Comparison of ENCODE assay signal across 26 cellular contexts in genomic region chr4:3785292-3785565, GRCh38. TPM values are rescaled to one million over a fixed set of nuclear protein-coding genes. Genes with fewer than 3 reads are reported as not detected.
DNase-seq lines count a peak whose midpoint lies in the region; ATAC-seq, FAIRE-seq and TF ChIP-seq lines count a peak whose summit lies in the region.
"Had no signal": no experiment of that assay in that cellular context is flagged by ENCODE, and none has a peak within 500 bp of the region (broad histone marks: within the 10 kb centered on the region; RNA-seq: fewer than 3 reads in every experiment).

No MANE protein-coding gene starts in this region.

- H4K5ac ChIP-seq in H1 (ENCODE audit: insufficient read length, low read depth, low read length) = no peak overlapping the region

- H4K91ac ChIP-seq in H1 (replicated peaks; ENCODE audit: insufficient read length, low read length) = no peak overlapping the region
- no peak overlapping the region for H4K91ac ChIP-seq in neuronal stem cell (ENCODE audit: low read depth, low read length, poor library complexity)

- POLR2A ChIA-PET in HepG2 (lab: Yijun Ruan, JAX) = interaction anchor here (1.0 to 8.2 kb wide), 7 partner anchors 18 to 95 kb away, joined by 7 to 88 read pairs (median 46); partner anchors contain the start of gene ADRA2C
- POLR2A ChIA-PET in H1 (lab: Charles Lee; ENCODE audit: partially characterized antibody) = interaction anchor here (1.8 kb wide), 1 partner anchor 20 kb away, joined by 7 read pairs; no protein-coding TSS in a partner anchor

- H4K20me1 ChIP-seq in HepG2 (ENCODE audit: insufficient read depth, low read length) (no peaks in the 10 kb centered on the region), H1 (replicated peaks in 1 of 2; ENCODE audit: control insufficient read depth in 1 of 2, insufficient read depth in 2 of 2, low read length in 2 of 2) (no peaks in the 10 kb centered on the region)

- FAIRE-seq in HepG2 (lab: Jason Lieb, UNC) (no peak), H1 (lab: Jason Lieb, UNC) (no peak)
- FAIRE-seq: A204.1, GM12878, GM12892 had no signal

- no peak for ATAC-seq in HepG2
- no peak for ATAC-seq in right lobe of liver
- ATAC-seq: GM12878 had no signal

- no peaks in the 10 kb centered on the region; the same call in 1 of the 2 replicates for H3K79me1 ChIP-seq in H1 (ENCODE audit: low read depth, low read length)
- no peaks in the 10 kb centered on the region for H3K79me1 ChIP-seq in neuronal stem cell (ENCODE audit: low read depth, low read length)

- no peak overlapping the region for H3K4me3 ChIP-seq in HepG2 (replicated peaks in 1 of 3; ENCODE audit: insufficient read depth in 1 of 3, low read depth in 2 of 3, low read length in 3 of 3)
- no peak overlapping the region for H3K4me3 ChIP-seq in right lobe of liver
- no peak overlapping the region for H3K4me3 ChIP-seq in H1 (ENCODE audit: extremely low read depth in 1 of 4, insufficient read depth in 2 of 4, low read depth in 3 of 4, low read length in 4 of 4)
- no peak overlapping the region for H3K4me3 ChIP-seq in neuronal stem cell (ENCODE audit: low read length in 2 of 2)
- H3K4me3 ChIP-seq: BLaER1, GM12878 had no signal

- TF ChIP-seq POLR2A in HepG2 (IDR thresholded peaks at IDR 0.05; ENCODE audit: insufficient read depth in 1 of 2, low read depth in 2 of 2, low read length in 2 of 2) (no peak), right lobe of liver (IDR thresholded peaks at IDR 0.05) (no peak), H1 (IDR thresholded peaks at IDR 0.05; ENCODE audit: control extremely low read depth in 1 of 2, low read depth in 2 of 2, low read length in 2 of 2) (no peak)

- H2BK15ac ChIP-seq in H1 (ENCODE audit: low read length) (no peak overlapping the region), neuronal stem cell (ENCODE audit: low read length) (no peak overlapping the region)

- CTCF ChIA-PET in HepG2 (lab: Yijun Ruan, JAX; ENCODE audit: low intra/inter-chr PET ratio, low total read pairs) = no interaction called here
- CTCF ChIA-PET in H1 (lab: Charles Lee; ENCODE audit: partially characterized antibody) = interaction anchor here (0.6 to 7.3 kb wide), 16 partner anchors 7 to 171 kb away, joined by 3 to 110 read pairs (median 6); partner anchors contain the start of gene ADRA2C

- H2AFZ ChIP-seq in HepG2 (ENCODE audit: low read length) (no peak overlapping the region), H1 (ENCODE audit: low read length) (no peak overlapping the region), neuronal stem cell (ENCODE audit: low read length) (no peak overlapping the region)

- TF ChIP-seq RAD21 in HepG2 (CRISPR knock-in tag; IDR thresholded peaks at IDR 0.05) = no peak
- TF ChIP-seq RAD21 in H1 (IDR thresholded peaks at IDR 0.05 in 1 of 2, conservative IDR thresholded peaks at IDR 0.05 in 1 of 2; ENCODE audit: low read depth in 2 of 2, low read length in 2 of 2) = no peak

- in situ Hi-C loops in HepG2 (cut with HindIII; ENCODE audit: extremely low pct_ligation_motif_present, low pct_unique_long_range_greater_than_20kb) = loop anchor here (5.0 kb wide), 1 partner anchor 87 kb away; no protein-coding TSS in a partner anchor

- H3K9me3 ChIP-seq in HepG2 (ENCODE audit: low read length) (no peaks in the 10 kb centered on the region), right lobe of liver (no peaks in the 10 kb centered on the region), H1 (ENCODE audit: insufficient read depth in 2 of 2, low read depth in 1 of 2, low read length in 1 of 2) (peaks cover 0 to 6% of the 10 kb centered on the region in 2 experiments; a peak in 1 of 4 replicates), neuronal stem cell (replicated peaks in 1 of 2; ENCODE audit: control insufficient read depth in 2 of 2, insufficient read depth in 1 of 2, low read depth in 1 of 2, low read length in 2 of 2) (peaks cover 0 to 2% of the 10 kb centered on the region in 2 donors)
- H3K9me3 ChIP-seq: BE2C had no signal

- BruUV-seq in HepG2 (replicated peaks; lab: Mats Ljungman, UMichigan) = TSS peak; percentile 46

- H3K27ac ChIP-seq in HepG2 (ENCODE audit: extremely low read length, insufficient read depth, low read length) = peak overlapping the region; percentile 72
- H3K27ac ChIP-seq in right lobe of liver = no peak overlapping the region
- no peak overlapping the region for H3K27ac ChIP-seq in H1 (ENCODE audit: low read depth, low read length)
- H3K27ac ChIP-seq in neuronal stem cell (replicated peaks; ENCODE audit: low read length) = no peak overlapping the region
- H3K27ac ChIP-seq: BLaER1 had no signal

- DNase-seq in HepG2 (ENCODE audit: low spot score) (no peak), right lobe of liver (no peak), H1 (ENCODE audit: low read depth in 1 of 2, low spot score in 2 of 2) (no peak), neuronal stem cell (ENCODE audit: low spot score) (no peak)
- no peak for DNase-seq in activated CD4-positive, alpha-beta T cell treated with anti-CD3 and anti-CD28 coated beads for 1 hour
- DNase-seq in activated T-cell treated with anti-CD3 and anti-CD28 coated beads, Interleukin-2, amount 50 U/mL, for 48 hours = no peak
- DNase-seq: 8988T; ACHN; BE2C; C1 segment of cervical spinal cord; CD4-positive, alpha-beta memory T cell; CD4-positive, CD25-positive, alpha-beta regulatory T cell; CD8-positive, alpha-beta memory T cell; COR-L47; DMS 273 treated with DMSO at 0.1 percent for 48 hours; DMS153; DMS53; DND-41; EL; GDM1 had no signal

- H3K79me2 ChIP-seq in HepG2 (ENCODE audit: insufficient read depth, low read length) (no peaks in the 10 kb centered on the region), H1 (ENCODE audit: control insufficient read depth in 1 of 2, insufficient read depth in 2 of 2, low read length in 2 of 2) (no peaks in the 10 kb centered on the region)

- H2AK5ac ChIP-seq in H1 (ENCODE audit: low read depth, low read length) (no peak overlapping the region), neuronal stem cell (ENCODE audit: low read depth, low read length) (peak overlapping the region; percentile 79)

- no peak overlapping the region for H3K23ac ChIP-seq in H1 (ENCODE audit: insufficient read length)
- no peak overlapping the region for H3K23ac ChIP-seq in neuronal stem cell (ENCODE audit: low read depth, low read length, poor library complexity)

- no peak overlapping the region for H3K14ac ChIP-seq in H1 (ENCODE audit: insufficient read length)
- no peak overlapping the region for H3K14ac ChIP-seq in neuronal stem cell (ENCODE audit: low read length)

- H3K9ac ChIP-seq in HepG2 (ENCODE audit: insufficient read depth, low read depth, low read length) = no peak overlapping the region
- no peak overlapping the region for H3K9ac ChIP-seq in H1 (replicated peaks in 1 of 4; ENCODE audit: extremely low read depth in 1 of 4, low read depth in 3 of 4, low read length in 3 of 4)
- H3K9ac ChIP-seq in neuronal stem cell (ENCODE audit: low read depth, low read length, poor library complexity) = no peak overlapping the region
- H3K9ac ChIP-seq: BLaER1 had no signal

- TF ChIP-seq CTCF in HepG2 (CRISPR knock-in tag; IDR thresholded peaks at IDR 0.05) = no peak
- no peak for TF ChIP-seq CTCF in right lobe of liver (IDR thresholded peaks at IDR 0.05)
- TF ChIP-seq CTCF in H1 (IDR thresholded peaks at IDR 0.05; ENCODE audit: control extremely low read depth in 1 of 3, insufficient read depth in 1 of 3, low read depth in 1 of 3, low read length in 3 of 3) = no peak

- no peak overlapping the region for H2BK5ac ChIP-seq in H1 (ENCODE audit: low read depth, low read length)
- no peak overlapping the region for H2BK5ac ChIP-seq in neuronal stem cell (ENCODE audit: low read length)

- H3K56ac ChIP-seq in H1 (replicated peaks; ENCODE audit: insufficient read length, low read depth, low read length) = no peak overlapping the region

- peaks cover 5% of the 10 kb centered on the region; the same call in 1 of the 2 replicates for H3K23me2 ChIP-seq in H1 (ENCODE audit: low read depth, low read length)

- H3K18ac ChIP-seq in H1 (ENCODE audit: extremely low read depth, low read length) (no peak overlapping the region), neuronal stem cell (ENCODE audit: low read length) (peak overlapping the region; percentile 40)

- peaks cover 84% of the 10 kb centered on the region for H3K4me1 ChIP-seq in HepG2 (ENCODE audit: insufficient read depth, low read length)
- H3K4me1 ChIP-seq in right lobe of liver = peaks cover 0 to 32% (median 11%) of the 10 kb centered on the region in 4 donors
- H3K4me1 ChIP-seq in H1 (replicated peaks in 1 of 4; ENCODE audit: control insufficient read depth in 3 of 4, insufficient read depth in 4 of 4, low read length in 3 of 4) = peaks cover 0 to 9% (median 8%) of the 10 kb centered on the region in 4 experiments; a peak in 5 of 7 replicates
- peaks cover 0 to 9% of the 10 kb centered on the region in 2 donors for H3K4me1 ChIP-seq in neuronal stem cell (ENCODE audit: control insufficient read depth in 2 of 2, insufficient read depth in 1 of 2, low read depth in 1 of 2, low read length in 2 of 2)

- intact Hi-C loops in HepG2 (cut with micrococcal nuclease; ENCODE audit: unreplicated experiment) (no loop called here), right lobe of liver (cut with DNase I) (loop anchor here in 1 of 2 donors (5.0 kb wide), 1 partner anchor 42 kb away; no protein-coding TSS in a partner anchor)

- H3K4ac ChIP-seq in H1 (replicated peaks; ENCODE audit: insufficient read length, low read depth, low read length) (no peak overlapping the region), neuronal stem cell (ENCODE audit: low read length) (no peak overlapping the region)

- H2BK12ac ChIP-seq in H1 (ENCODE audit: low read depth, low read length) (peak overlapping the region; percentile 39; the same call in 1 of the 2 replicates), neuronal stem cell (ENCODE audit: low read length) (no peak overlapping the region)

- H2BK120ac ChIP-seq in H1 (replicated peaks; ENCODE audit: low read depth, low read length) (no peak overlapping the region), neuronal stem cell (ENCODE audit: low read depth, low read length) (no peak overlapping the region)

- H3K27me3 ChIP-seq in HepG2 (ENCODE audit: control insufficient read depth in 1 of 2, insufficient read depth in 2 of 2, low read length in 2 of 2) (peaks cover 5 to 11% of the 10 kb centered on the region in 2 experiments; a peak in 3 of 5 replicates), right lobe of liver (no peaks in the 10 kb centered on the region), H1 (replicated peaks in 1 of 4; ENCODE audit: control insufficient read depth in 3 of 4, extremely low read depth in 1 of 4, insufficient read depth in 3 of 4, low read length in 3 of 4) (no peaks in the 10 kb centered on the region), neuronal stem cell (ENCODE audit: control insufficient read depth in 3 of 3, insufficient read depth in 3 of 3, low read depth in 1 of 3, low read length in 3 of 3) (peaks cover 0 to 5% (median 0%) of the 10 kb centered on the region in 3 experiments)
- H3K27me3 ChIP-seq: BE2C, BLaER1 had no signal

- no peak overlapping the region for H2BK20ac ChIP-seq in H1 (ENCODE audit: low read length)

- H4K8ac ChIP-seq in H1 (ENCODE audit: extremely low read depth, insufficient read depth, low read length) (no peak overlapping the region), neuronal stem cell (ENCODE audit: low read depth, low read length) (no peak overlapping the region)

- TF ChIP-seq EP300 in HepG2 (IDR thresholded peaks at IDR 0.05; ENCODE audit: low read depth in 2 of 2, low read length in 2 of 2) = no peak
- no peak for TF ChIP-seq EP300 in HepG2 (CRISPR knock-in tag; IDR thresholded peaks at IDR 0.05; ENCODE audit: borderline replicate concordance)
- TF ChIP-seq EP300 in H1 (IDR thresholded peaks at IDR 0.05; ENCODE audit: borderline replicate concordance in 1 of 2, low read depth in 2 of 2, low read length in 2 of 2) = no peak

- 93% methylated on average over 4 of the region's 8 CpGs for WGBS in HepG2 (ENCODE audit: low lambda C conversion rate)
- WGBS in right lobe of liver (ENCODE audit: insufficient coverage, low coverage, low lambda C conversion rate, missing lambda C conversion rate) = 80% methylated on average over 3 of the region's 8 CpGs
- 90% methylated on average over 8 of the region's 8 CpGs; no CpG with 5 or more reads in 1 of the 2 experiments for WGBS in H1 (ENCODE audit: extremely low coverage in 1 of 2, insufficient coverage in 1 of 2, insufficient read length in 1 of 2, insufficient replicate concordance in 2 of 2, low coverage in 1 of 2, low lambda C conversion rate in 2 of 2, missing lambda C conversion rate in 1 of 2), 2 experiments
- WGBS in neuronal stem cell (ENCODE audit: extremely low coverage in 2 of 2, insufficient read length in 2 of 2, insufficient replicate concordance in 1 of 2), 2 donors = no CpG with 5 or more reads among the region's 8 CpGs

- H3K4me2 ChIP-seq in HepG2 (ENCODE audit: low read depth, low read length) (peak overlapping the region; percentile 62), H1 (ENCODE audit: insufficient read depth in 1 of 2, low read depth in 2 of 2, low read length in 2 of 2) (no peak overlapping the region), neuronal stem cell (ENCODE audit: insufficient read depth, low read length, poor library complexity, severe bottlenecking) (no peak overlapping the region)

- H3K36me3 ChIP-seq in HepG2 (replicated peaks in 1 of 2; ENCODE audit: control insufficient read depth in 1 of 2, insufficient read depth in 2 of 2, low read length in 2 of 2) = no peaks in the 10 kb centered on the region
- no peaks in the 10 kb centered on the region for H3K36me3 ChIP-seq in right lobe of liver
- no peaks in the 10 kb centered on the region; a peak in 2 of 8 replicates for H3K36me3 ChIP-seq in H1 (ENCODE audit: control insufficient read depth in 2 of 4, insufficient read depth in 4 of 4, low read length in 3 of 4)
- no peaks in the 10 kb centered on the region for H3K36me3 ChIP-seq in neuronal stem cell (replicated peaks in 1 of 2; ENCODE audit: control insufficient read depth in 2 of 2, insufficient read depth in 2 of 2, low read length in 2 of 2)
- H3K36me3 ChIP-seq: BE2C, BLaER1 had no signal

RNA-seq across cellular contexts. Expression of gene ADRA2C, which starts 19.0 kb away (rescaled TPM):
- total RNA-seq in HepG2 (2016; rRNA removed; fragmentation: Illumina TruSeq; extraction: Trizol) = 43.8 and 69.7 TPM in 2 replicates
- 39.5 and 40.6 TPM in 2 replicates for total RNA-seq in HepG2 (2016; cell fraction: cytosol; rRNA removed; fragmentation: Illumina TruSeq; extraction: Trizol; ENCODE audit: low read depth)
- total RNA-seq in HepG2 (2016; cell fraction: insoluble cytoplasmic fraction; rRNA removed; fragmentation: Illumina TruSeq; extraction: Trizol) = 45.3 and 69.6 TPM in 2 replicates
- total RNA-seq in HepG2 (2016; cell fraction: membrane; rRNA removed; fragmentation: Illumina TruSeq; extraction: Trizol) = 83.4 and 93.4 TPM in 2 replicates
- total RNA-seq in HepG2 (2016; cell fraction: nucleus; rRNA removed; fragmentation: Illumina TruSeq; extraction: Trizol) = 32.1 and 42.6 TPM in 2 replicates
- 15.4 and 23.1 TPM in 2 replicates for polyA plus RNA-seq in HepG2 (2011; rRNA removed)
- polyA plus RNA-seq in HepG2 (2011; cell fraction: cytosol; rRNA removed) = 20.0 and 39.6 TPM in 2 replicates
- 34.6 and 44.2 TPM in 2 replicates for polyA plus RNA-seq in HepG2 (2011; cell fraction: nucleus; rRNA removed)
- 13.5 and 14.6 TPM in 2 replicates for polyA plus RNA-seq in HepG2 (2012)
- polyA plus RNA-seq in HepG2 (2016; cell fraction: cytosol; fragmentation: Illumina TruSeq; extraction: Trizol; ENCODE audit: low read depth) = 40.9 and 41.6 TPM in 2 replicates
- polyA plus RNA-seq in HepG2 (2016; cell fraction: insoluble cytoplasmic fraction; fragmentation: Illumina TruSeq; extraction: Trizol; ENCODE audit: low read depth) = 48.4 and 52.4 TPM in 2 replicates
- polyA plus RNA-seq in HepG2 (2016; cell fraction: membrane; fragmentation: Illumina TruSeq; extraction: Trizol; ENCODE audit: low read depth) = 74.1 and 77.9 TPM in 2 replicates
- 63.0 and 70.2 TPM in 2 replicates for polyA plus RNA-seq in HepG2 (2016; cell fraction: nucleus; fragmentation: Illumina TruSeq; extraction: Trizol; ENCODE audit: insufficient read depth, low read depth)
- 0.07 and 154 TPM in 2 replicates for polyA minus RNA-seq in HepG2 (2011; rRNA and poly(A)+ RNA removed; ENCODE audit: low replicate concordance)
- polyA minus RNA-seq in HepG2 (2011; cell fraction: cytosol; rRNA and poly(A)+ RNA removed) = 31.1 and 39.3 TPM in 2 replicates
- polyA minus RNA-seq in HepG2 (2011; cell fraction: nucleus; rRNA and poly(A)+ RNA removed) = 9.3 and 10.7 TPM in 2 replicates
- total RNA-seq in right lobe of liver = under 1 TPM in 5 of 6 experiments, not detected in 1; 0.17 to 0.81 (median 0.65) TPM
- total RNA-seq in H1 (2021; fragmentation: NEBNext Ultra II Directional; extraction: Animal tissue kit (Norgen Biotek cat#: 25700)) = 13.8 and 14.8 TPM in 2 replicates
- 14.6 and 27.3 TPM in 2 replicates for polyA plus RNA-seq in H1 (2011; rRNA removed)
- polyA plus RNA-seq in H1 (2011; cell fraction: cytosol; rRNA removed) = 15.1 TPM
- polyA plus RNA-seq in H1 (2011; cell fraction: nucleus; rRNA removed) = 35.4 TPM
- polyA plus RNA-seq in H1 (2012, experiment 1 of 2) = 4.8 to 12.3 TPM (median 11.4 TPM) in 4 replicates
- 5.9 TPM for polyA plus RNA-seq in H1 (2012, experiment 2 of 2)
- polyA plus RNA-seq in H1 (2013, experiment 1 of 2) = 9.6 TPM
- polyA plus RNA-seq in H1 (2013, experiment 2 of 2) = 8.5 TPM
- polyA minus RNA-seq in H1 (2011; rRNA and poly(A)+ RNA removed) = 10.0 and 12.3 TPM in 2 replicates
- polyA minus RNA-seq in H1 (2011; cell fraction: cytosol; rRNA and poly(A)+ RNA removed) = 11.6 TPM
- polyA minus RNA-seq in H1 (2011; cell fraction: nucleus; rRNA and poly(A)+ RNA removed) = 16.3 TPM
- polyA plus RNA-seq in neuronal stem cell (2013, experiment 1 of 2) = 7.7 TPM
- 7.2 TPM for polyA plus RNA-seq in neuronal stem cell (2013, experiment 2 of 2)
- total RNA-seq: CD4-positive, alpha-beta memory T cell; CD4-positive, CD25-positive, alpha-beta regulatory T cell; CD8-positive, alpha-beta memory T cell had no signal
- polyA plus RNA-seq: AG04450; CD14-positive monocyte; CD4-positive, alpha-beta memory T cell; CD4-positive, CD25-positive, alpha-beta regulatory T cell; CD8-positive, alpha-beta memory T cell; GM12878 had no signal
